Comparison of ENCODE assay signal across 14 cellular contexts in genomic region chrX:150155396-150156048, GRCh38.
DNase-seq lines count a peak whose midpoint lies in the region; ATAC-seq, FAIRE-seq and TF ChIP-seq lines count a peak whose summit lies in the region.
"Had no signal": no experiment of that assay in that cellular context is flagged by ENCODE, and none has a peak within 500 bp of the region (broad histone marks: within the 10 kb centered on the region; RNA-seq: fewer than 3 reads in every experiment).

No MANE protein-coding gene starts in this region.

- H3K4me1 ChIP-seq in BE2C (no peaks in the 10 kb centered on the region), mammary epithelial cell (ENCODE audit: insufficient read depth, low read length) (no peaks in the 10 kb centered on the region)
- H3K4me1 ChIP-seq in effector memory CD4-positive, alpha-beta T cell (ENCODE audit: control insufficient read depth, insufficient read depth, low read length, poor library complexity, severe bottlenecking): no peaks in the 10 kb centered on the region

- no peak overlapping the region for H3K4me2 ChIP-seq in mammary epithelial cell (ENCODE audit: insufficient read depth, low read depth, low read length)

- TF ChIP-seq POLR2A in GM12892 (IDR thresholded peaks at IDR 0.05; ENCODE audit: low read depth, low read length): no peak

- intact Hi-C loops in mammary epithelial cell (cut with micrococcal nuclease): no loop called here

- in situ Hi-C loops in mammary epithelial cell (cut with MboI; ENCODE audit: low sequenced_read_pairs in 2 of 2): no loop called here

- DNase-seq in BE2C (peak; percentile 15), HT1080 (ENCODE audit: low read depth) (peak; percentile 78), mammary epithelial cell (peak; percentile 28), kidney epithelial cell (ENCODE audit: low read depth) (peak; percentile 10), GM12892 (ENCODE audit: insufficient read length) (no peak), NCI-H1436 (lab: John Stamatoyannopoulos, UW) (no peak)
- no peak for DNase-seq in effector memory CD4-positive, alpha-beta T cell
- DNase-seq: activated CD8-positive, alpha-beta memory T cell treated with anti-CD3 and anti-CD28 coated beads for 24 hours; naive thymus-derived CD8-positive, alpha-beta T cell; NCI-H1694 treated with DMSO at 0.1 percent for 48 hours; stimulated activated CD4-positive, alpha-beta T cell treated with anti-CD3 and anti-CD28 coated beads, Interleukin-4, amount 100 ng/mL, for 1 hour; trophoblast cell had no signal

- no peaks in the 10 kb centered on the region for H3K79me2 ChIP-seq in mammary epithelial cell (ENCODE audit: insufficient read depth, low read length)

- H3K4me3 ChIP-seq in BE2C (ENCODE audit: low read depth, low read length) (no peak overlapping the region), mammary epithelial cell (replicated peaks in 1 of 3; ENCODE audit: insufficient read depth in 1 of 3, low read depth in 2 of 3, low read length in 3 of 3) (no peak overlapping the region), kidney epithelial cell (ENCODE audit: low read depth, low read length) (no peak overlapping the region)
- H3K4me3 ChIP-seq in effector memory CD4-positive, alpha-beta T cell (ENCODE audit: insufficient read depth, low read depth, low read length, poor library complexity, severe bottlenecking): no peak overlapping the region
- H3K4me3 ChIP-seq: ascending aorta had no signal

- H3K36me3 ChIP-seq in BE2C (no peaks in the 10 kb centered on the region), mammary epithelial cell (ENCODE audit: insufficient read depth, low read length) (no peaks in the 10 kb centered on the region), kidney epithelial cell (ENCODE audit: control insufficient read depth, insufficient read depth, low read length) (no peaks in the 10 kb centered on the region)
- H3K36me3 ChIP-seq in effector memory CD4-positive, alpha-beta T cell (ENCODE audit: control insufficient read depth, insufficient read depth, low read length): no peaks in the 10 kb centered on the region
- H3K36me3 ChIP-seq: ascending aorta had no signal

- H3K9ac ChIP-seq in mammary epithelial cell (ENCODE audit: insufficient read depth, low read length): no peak overlapping the region

- BruUV-seq in mammary epithelial cell (replicated peaks; lab: Mats Ljungman, UMichigan): no TSS peak

- H3K9me3 ChIP-seq in BE2C: no peaks in the 10 kb centered on the region
- H3K9me3 ChIP-seq in mammary epithelial cell (replicated peaks; ENCODE audit: insufficient read depth, low read length): no peaks in the 10 kb centered on the region
- no peaks in the 10 kb centered on the region for H3K9me3 ChIP-seq in effector memory CD4-positive, alpha-beta T cell (ENCODE audit: control insufficient read depth, low read length)
- H3K9me3 ChIP-seq: ascending aorta had no signal

- dilution Hi-C loops in mammary epithelial cell (cut with HindIII; ENCODE audit: low sequenced_read_pairs): no loop called here

- H3K27me3 ChIP-seq in BE2C: no peaks in the 10 kb centered on the region
- no peaks in the 10 kb centered on the region for H3K27me3 ChIP-seq in mammary epithelial cell (ENCODE audit: insufficient read depth, low read length)
- no peaks in the 10 kb centered on the region for H3K27me3 ChIP-seq in kidney epithelial cell (ENCODE audit: control insufficient read depth, insufficient read depth, low read length)
- H3K27me3 ChIP-seq in effector memory CD4-positive, alpha-beta T cell (replicated peaks; ENCODE audit: control insufficient read depth, insufficient read depth, low read length, poor library complexity, severe bottlenecking): no peaks in the 10 kb centered on the region
- H3K27me3 ChIP-seq: ascending aorta had no signal

- H3K27ac ChIP-seq in mammary epithelial cell (ENCODE audit: insufficient read depth, low read depth, low read length): no peak overlapping the region
- no peak overlapping the region for H3K27ac ChIP-seq in effector memory CD4-positive, alpha-beta T cell (ENCODE audit: insufficient read depth, low read length, poor library complexity, severe bottlenecking)
- H3K27ac ChIP-seq: ascending aorta had no signal

- H2AFZ ChIP-seq in mammary epithelial cell (ENCODE audit: low read depth, low read length): no peak overlapping the region

- WGBS in mammary epithelial cell (ENCODE audit: low coverage, missing lambda C conversion rate): 58% methylated on average over 4 of the region's 5 CpGs

- no peak for FAIRE-seq in GM12892 (lab: Jason Lieb, UNC)

- TF ChIP-seq CTCF in BE2C (IDR thresholded peaks at IDR 0.05; ENCODE audit: low read depth, low read length): no peak
- TF ChIP-seq CTCF in mammary epithelial cell (conservative IDR thresholded peaks at IDR 0.05 in 1 of 2, IDR thresholded peaks at IDR 0.05 in 1 of 2; ENCODE audit: extremely low read depth in 1 of 2, insufficient read depth in 1 of 2, low read depth in 1 of 2, low read length in 2 of 2): no peak
- TF ChIP-seq CTCF in kidney epithelial cell (IDR thresholded peaks at IDR 0.05; ENCODE audit: insufficient read depth, low read length, poor library complexity, severe bottlenecking): no peak

- ATAC-seq in HG03039 (IDR thresholded peaks at IDR 0.05; ENCODE audit: unreplicated experiment): no peak
- ATAC-seq: naive thymus-derived CD8-positive, alpha-beta T cell had no signal

- H4K20me1 ChIP-seq in mammary epithelial cell (ENCODE audit: insufficient read depth, low read length): no peaks in the 10 kb centered on the region

- CTCF ChIA-PET in mammary epithelial cell (lab: Charles Lee; ENCODE audit: low non-redundant PET): no interaction called here

Comparison
In these comparisons a context has a peak if more than half of its experiments do, and no peak if none do; other contexts are left out.
1. DNase-seq: peak in BE2C (single experiment), HT1080 (single experiment), mammary epithelial cell (single experiment) and kidney epithelial cell (single experiment); none in GM12892 (single experiment), NCI-H1436 (single experiment) and effector memory CD4-positive, alpha-beta T cell (0 of 3).